In the genomic region with DNA sequence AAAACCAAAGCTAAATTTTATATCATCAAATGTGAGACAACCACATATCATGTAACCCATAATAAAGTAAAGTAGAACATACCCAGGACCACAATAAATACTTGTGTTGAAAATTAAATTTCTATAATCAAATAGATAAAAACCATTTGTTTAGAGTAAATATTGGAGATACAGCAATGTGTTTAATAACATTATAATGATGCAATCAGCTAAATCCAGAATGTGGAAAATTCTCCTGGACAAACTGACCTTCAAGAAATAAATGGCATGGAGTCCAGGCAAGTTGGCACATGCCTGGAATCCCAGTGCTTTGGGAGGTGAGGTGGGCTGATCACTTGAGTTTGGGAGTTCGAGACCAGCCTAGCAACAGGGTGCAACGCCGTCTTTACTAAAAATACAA, we compare ENCODE assay signal across 1 cellular context.
TF ChIP-seq lines count a peak whose summit lies in the region.

No MANE protein-coding gene starts in this region.

TF ChIP-seq in K562, 482 proteins besides CTCF, POLR2A, EP300 and RAD21 (continued from another document):
- no peak for TF ChIP-seq CEBPG (CRISPR knock-in tag; IDR thresholded peaks at IDR 0.05)
- TF ChIP-seq CEBPG (tag; conservative IDR thresholded peaks at IDR 0.05 in 1 of 2, IDR thresholded peaks at IDR 0.05 in 1 of 2): peak; percentile 47 to 57; a peak in 2 of 4 replicates
- no peak for TF ChIP-seq SAFB2 (IDR thresholded peaks at IDR 0.05; ENCODE audit: borderline replicate concordance, low read depth, low read length, severe bottlenecking)
- no peak for TF ChIP-seq ZNF224 (CRISPR knock-in tag; IDR thresholded peaks at IDR 0.05)
